Comparison of ENCODE assay signal across 9 cellular contexts in genomic region chr19:16001481-16002312, GRCh38. TPM values are rescaled to one million over a fixed set of nuclear protein-coding genes. Genes with fewer than 3 reads are reported as not detected.
A peak's percentile ranks its signal among the peaks of the same experiment; 100 is the strongest.
DNase-seq lines count a peak whose midpoint lies in the region; ATAC-seq, FAIRE-seq and TF ChIP-seq lines count a peak whose summit lies in the region.
"Had no signal": no experiment of that assay in that cellular context is flagged by ENCODE, and none has a peak within 500 bp of the region (broad histone marks: within the 10 kb centered on the region; RNA-seq: fewer than 3 reads in every experiment).

No MANE protein-coding gene starts in this region.

- TF ChIP-seq CTCF in GM10266 (IDR thresholded peaks at IDR 0.05; ENCODE audit: control insufficient read depth, insufficient read depth, low read depth, missing control alignments) = no peak
- no peak for TF ChIP-seq CTCF in WI38 (IDR thresholded peaks at IDR 0.05; ENCODE audit: low read depth, low read length)
- no peak for TF ChIP-seq CTCF in esophagus muscularis mucosa (IDR thresholded peaks at IDR 0.05)
- no peak for TF ChIP-seq CTCF in pancreas (IDR thresholded peaks at IDR 0.05)

- H3K4me1 ChIP-seq in esophagus muscularis mucosa (peaks cover 3 to 19% (median 16%) of the 10 kb centered on the region in 4 donors), pancreas (no peaks in the 10 kb centered on the region)

- ATAC-seq in HG03095 (IDR thresholded peaks at IDR 0.05; ENCODE audit: unreplicated experiment) (peak; percentile 70), pancreas (peak; percentile 82 to 94 (median 88)), GM21723 (IDR thresholded peaks at IDR 0.05; ENCODE audit: unreplicated experiment) (no peak)

- H3K9me3 ChIP-seq in esophagus muscularis mucosa (no peaks in the 10 kb centered on the region), pancreas (no peaks in the 10 kb centered on the region)

- TF ChIP-seq EP300 in esophagus muscularis mucosa (IDR thresholded peaks at IDR 0.05) = no peak

- H3K36me3 ChIP-seq in esophagus muscularis mucosa (no peaks in the 10 kb centered on the region), pancreas (no peaks in the 10 kb centered on the region)

- H3K4me3 ChIP-seq in WI38 (ENCODE audit: low read depth, low read length) (peak overlapping the region; percentile 56), esophagus muscularis mucosa (peak overlapping the region; percentile 37 to 56 (median 48)), pancreas (peak overlapping the region in 1 of 4 donors; percentile 28)

- peak; percentile 79 for DNase-seq in GM10266 (ENCODE audit: extremely low spot score)
- DNase-seq in esophagus muscularis mucosa (ENCODE audit: extremely low spot score) = peak; percentile 90
- peak in 3 of 6 donors; percentile 28 to 35 (median 34) for DNase-seq in pancreas
- DNase-seq in cortex of kidney (lab: John Stamatoyannopoulos, UW) = no peak
- DNase-seq in DMS153 treated with DMSO at 0.1 percent for 48 hours (lab: John Stamatoyannopoulos, UW; ENCODE audit: unreplicated experiment) = no peak

- H3K27ac ChIP-seq in esophagus muscularis mucosa (replicated peaks in 1 of 4) = peak overlapping the region in 2 of 4 donors; percentile 7 to 17
- peak overlapping the region in 3 of 4 donors; percentile 38 to 63 (median 62) for H3K27ac ChIP-seq in pancreas

- H3K27me3 ChIP-seq in esophagus muscularis mucosa (no peaks in the 10 kb centered on the region), pancreas (no peaks in the 10 kb centered on the region)

- intact Hi-C loops in esophagus muscularis mucosa (cut with DNase I) (no loop called here), pancreas (cut with DNase I) (no loop called here)

- no peak for FAIRE-seq in pancreas (lab: Jason Lieb, UNC)

- no peak for TF ChIP-seq POLR2A in esophagus muscularis mucosa (IDR thresholded peaks at IDR 0.05; ENCODE audit: low read depth)

- WGBS in esophagus muscularis mucosa = 26% methylated on average over 4 of the region's 12 CpGs
- 35 to 39% methylated on average over 12 of the region's 12 CpGs for WGBS in pancreas, 2 donors

RNA-seq across cellular contexts. Expression of gene OR10H4, which starts 52.9 kb away (rescaled TPM):
- total RNA-seq in esophagus muscularis mucosa (not detected), pancreas (not detected)
- not detected for polyA plus RNA-seq in pancreas
- total RNA-seq: subcutaneous adipose tissue had no signal

Comparison
In these comparisons a context has a peak if more than half of its experiments do, and no peak if none do; other contexts are left out.
1. DNase-seq: peak in GM10266 (single experiment) and esophagus muscularis mucosa (single experiment); none in cortex of kidney (single experiment) and DMS153 treated with DMSO at 0.1 percent for 48 hours (single experiment).